In genomic region chr7:66015440-66016130, GRCh38 we compare ENCODE assay signal across 17 cellular contexts.
"Had no signal": no experiment of that assay in that cellular context is flagged by ENCODE, and none has a peak within 500 bp of the region (broad histone marks: within the 10 kb centered on the region; RNA-seq: fewer than 3 reads in every experiment).

No MANE protein-coding gene starts in this region.

- H3K4me3 ChIP-seq: body of pancreas, left ventricle myocardium inferior, thoracic aorta had no signal

- H3K4me1 Mint-ChIP-seq: activated naive CD4-positive, alpha-beta T cell treated with anti-CD3 and anti-CD28 coated beads, Interleukin-2, amount 50 U/mL, for 24 hours; nephron progenitor cell had no signal

- H3K9me3 ChIP-seq: body of pancreas, left ventricle myocardium inferior, thoracic aorta had no signal

- H3K27me3 ChIP-seq: body of pancreas had no signal

- DNase-seq: activated CD4-positive, alpha-beta T cell treated with anti-CD3 and anti-CD28 coated beads for 1 hour; activated CD4-positive, alpha-beta T cell treated with anti-CD3 and anti-CD28 coated beads, Interleukin-2, amount 50 U/mL, for 1 hour; activated CD8-positive, alpha-beta T cell treated with anti-CD3 and anti-CD28 coated beads, Interleukin-2, amount 10 ng/mL, durations not matched to agents 7 days and 5 days; activated gamma-delta T cell treated with Interleukin-2 at 50 U/mL for 16 hours; anterior cingulate cortex; body of pancreas; effector CD4-positive, alpha-beta T cell; left ventricle myocardium inferior; nephron progenitor cell; stimulated activated CD4-positive, alpha-beta T cell treated with anti-CD3 and anti-CD28 coated beads, Interleukin-15, amount 100 ng/mL, for 24 hours; stimulated activated naive CD4-positive, alpha-beta T cell; T-helper 9 cell had no signal

- H3K4me1 ChIP-seq: body of pancreas, left ventricle myocardium inferior had no signal

- ATAC-seq: activated CD8-positive, alpha-beta T cell treated with anti-CD3 and anti-CD28 coated beads, Interleukin-2, amount 10 ng/mL, durations not matched to agents 7 days and 5 days; body of pancreas; sciatic nerve had no signal

- H3K9me3 Mint-ChIP-seq: activated naive CD4-positive, alpha-beta T cell treated with anti-CD3 and anti-CD28 coated beads, Interleukin-2, amount 50 U/mL, for 24 hours; activated T-helper 1 cell treated with anti-CD3 and anti-CD28 coated beads, Interleukin-12 subunit alpha, Interleukin-12 subunit beta, Interleukin-2, Interleukin-4 antibody, amounts not matched to agents 30 ng/mL and 10 ng/mL and 1 ng/mL, durations not matched to agents 14 hours and 24 hours and 36 hours; dendritic cell treated with granulocyte-macrophage colony-stimulating factor and Interleukin-4, amounts not matched to agents 40 ng/mL and 50 ng/mL, for 4 days; nephron progenitor cell had no signal

- H3K27ac ChIP-seq: body of pancreas, left ventricle myocardium inferior, thoracic aorta had no signal

- H3K27ac Mint-ChIP-seq: activated CD8-positive, alpha-beta T cell treated with anti-CD3 and anti-CD28 coated beads, Interleukin-2, amount 10 ng/mL, durations not matched to agents 7 days and 5 days; activated naive CD4-positive, alpha-beta T cell treated with anti-CD3 and anti-CD28 coated beads, Interleukin-2, amount 50 U/mL, for 24 hours; activated T-helper 1 cell treated with anti-CD3 and anti-CD28 coated beads, Interleukin-12 subunit alpha, Interleukin-12 subunit beta, Interleukin-2, Interleukin-4 antibody, amounts not matched to agents 30 ng/mL and 10 ng/mL and 1 ng/mL, durations not matched to agents 14 hours and 24 hours and 36 hours; dendritic cell treated with granulocyte-macrophage colony-stimulating factor and Interleukin-4, amounts not matched to agents 40 ng/mL and 50 ng/mL, for 4 days; nephron progenitor cell had no signal

- H3K4me3 Mint-ChIP-seq: activated CD8-positive, alpha-beta T cell treated with anti-CD3 and anti-CD28 coated beads, Interleukin-2, amount 10 ng/mL, durations not matched to agents 7 days and 5 days; activated naive CD4-positive, alpha-beta T cell treated with anti-CD3 and anti-CD28 coated beads, Interleukin-2, amount 50 U/mL, for 24 hours; activated T-helper 1 cell treated with anti-CD3 and anti-CD28 coated beads, Interleukin-12 subunit alpha, Interleukin-12 subunit beta, Interleukin-2, Interleukin-4 antibody, amounts not matched to agents 30 ng/mL and 10 ng/mL and 1 ng/mL, durations not matched to agents 14 hours and 24 hours and 36 hours; dendritic cell treated with granulocyte-macrophage colony-stimulating factor and Interleukin-4, amounts not matched to agents 40 ng/mL and 50 ng/mL, for 4 days; nephron progenitor cell had no signal

- H3K36me3 Mint-ChIP-seq: activated naive CD4-positive, alpha-beta T cell treated with anti-CD3 and anti-CD28 coated beads, Interleukin-2, amount 50 U/mL, for 24 hours had no signal

- H3K36me3 ChIP-seq: left ventricle myocardium inferior, thoracic aorta had no signal
